9 cellular contexts compared by ENCODE assay signal in genomic region chr5:42718591-42718990, GRCh38. TPM values are rescaled to one million over a fixed set of nuclear protein-coding genes. Genes with fewer than 3 reads are reported as not detected.
A peak's percentile ranks its signal among the peaks of the same experiment; 100 is the strongest.
DNase-seq lines count a peak whose midpoint lies in the region; ATAC-seq, FAIRE-seq and TF ChIP-seq lines count a peak whose summit lies in the region.
"Had no signal": no experiment of that assay in that cellular context is flagged by ENCODE, and none has a peak within 500 bp of the region (broad histone marks: within the 10 kb centered on the region; RNA-seq: fewer than 3 reads in every experiment).

No MANE protein-coding gene starts in this region.

- no peaks in the 10 kb centered on the region for H3K9me3 ChIP-seq in HAP-1

- FAIRE-seq in GM12892 (lab: Jason Lieb, UNC), result peak; percentile 95
- FAIRE-seq in bronchial epithelial cell (lab: Jason Lieb, UNC), result peak; percentile 86

- TF ChIP-seq CTCF in bronchial epithelial cell (IDR thresholded peaks at IDR 0.05; ENCODE audit: insufficient read depth, low read length, severe bottlenecking), result no peak
- no peak for TF ChIP-seq CTCF in endothelial cell (IDR thresholded peaks at IDR 0.05; ENCODE audit: unreplicated experiment)

- peak; percentile 90 for ATAC-seq in GM21619 (IDR thresholded peaks at IDR 0.05; ENCODE audit: unreplicated experiment)

- H3K4me3 Mint-ChIP-seq in endothelial cell (ENCODE audit: unreplicated experiment), result no peak overlapping the region

- DNase-seq in GM12892 (ENCODE audit: insufficient read length) (no peak), HT1080 (ENCODE audit: low read depth) (peak; percentile 85), bronchial epithelial cell (ENCODE audit: low read depth) (peak; percentile 11), endothelial cell (ENCODE audit: low spot score) (no peak), epidermal melanocyte (ENCODE audit: insufficient read length, low spot score) (no peak), HAP-1 (ENCODE audit: low spot score in 2 of 2) (no peak)
- no peak for DNase-seq in stimulated activated CD4-positive, alpha-beta T cell treated with anti-CD3 and anti-CD28 coated beads, Interleukin-2, amount 100 ng/mL, for 48 hours

- no peaks in the 10 kb centered on the region for H3K4me1 ChIP-seq in HAP-1

- no peaks in the 10 kb centered on the region for H3K9me3 Mint-ChIP-seq in endothelial cell (ENCODE audit: unreplicated experiment)

- no peaks in the 10 kb centered on the region for H3K36me3 Mint-ChIP-seq in endothelial cell (ENCODE audit: low read depth, unreplicated experiment)

- in situ Hi-C loops in HAP-1 (cut with MboI; ENCODE audit: low sequenced_read_pairs), result no loop called here

- H3K4me3 ChIP-seq in bronchial epithelial cell (ENCODE audit: low read depth, low read length) (no peak overlapping the region), HAP-1 (no peak overlapping the region)
- H3K4me3 ChIP-seq: lung had no signal

- no peaks in the 10 kb centered on the region for H3K36me3 ChIP-seq in bronchial epithelial cell (ENCODE audit: control insufficient read depth, insufficient read depth, low read length)
- no peaks in the 10 kb centered on the region for H3K36me3 ChIP-seq in HAP-1 (replicated peaks)

- H3K27ac Mint-ChIP-seq in endothelial cell (ENCODE audit: unreplicated experiment), result no peak overlapping the region

- H3K27me3 Mint-ChIP-seq in endothelial cell (ENCODE audit: unreplicated experiment), result no peaks in the 10 kb centered on the region

- H3K4me1 Mint-ChIP-seq in endothelial cell (ENCODE audit: unreplicated experiment), result no peaks in the 10 kb centered on the region

- H3K27me3 ChIP-seq in bronchial epithelial cell (ENCODE audit: control insufficient read depth, insufficient read depth, low read length) (no peaks in the 10 kb centered on the region), HAP-1 (ENCODE audit: low read depth) (no peaks in the 10 kb centered on the region)

- TF ChIP-seq POLR2A in GM12892 (IDR thresholded peaks at IDR 0.05; ENCODE audit: low read depth, low read length), result no peak

RNA-seq across cellular contexts. Expression of gene CCDC152, which starts 38.0 kb away (rescaled TPM):
- 13.3 TPM for polyA plus RNA-seq in GM12892 (2012; ENCODE audit: missing spikeins)
- total RNA-seq in HT1080 (2014; rRNA removed; shearing (Covaris generic)), result 0.03 TPM in 1 of 2 replicates, not detected in the other
- polyA plus RNA-seq in HT1080 (2015; cell fraction: cytosol; rRNA removed), result 0.31 TPM in 1 of 2 replicates, not detected in the other
- polyA plus RNA-seq in HT1080 (2015; cell fraction: nucleus; rRNA removed), result 0.04 TPM in 1 of 2 replicates, not detected in the other
- under 0.01 and 0.38 TPM in 2 replicates for total RNA-seq in bronchial epithelial cell
- 2.8 TPM for total RNA-seq in endothelial cell (ENCODE audit: unreplicated experiment)

Comparison
In these comparisons a context has a peak if more than half of its experiments do, and no peak if none do; other contexts are left out.
1. DNase-seq: peak in HT1080 (single experiment) and bronchial epithelial cell (single experiment); none in GM12892 (single experiment), endothelial cell (single experiment), epidermal melanocyte (single experiment), HAP-1 (0 of 2) and stimulated activated CD4-positive, alpha-beta T cell treated with anti-CD3 and anti-CD28 coated beads, Interleukin-2, amount 100 ng/mL, for 48 hours (0 of 2).